ENCODE assay signal across 21 cellular contexts in genomic region chr4:52926575-52926974, GRCh38.
DNase-seq lines count a peak whose midpoint lies in the region; TF ChIP-seq lines count a peak whose summit lies in the region.
"Had no signal": no experiment of that assay in that cellular context is flagged by ENCODE, and none has a peak within 500 bp of the region (broad histone marks: within the 10 kb centered on the region; RNA-seq: fewer than 3 reads in every experiment).

No MANE protein-coding gene starts in this region.

- no peaks in the 10 kb centered on the region for H3K9me3 Mint-ChIP-seq in T-helper 2 cell treated with Interferon-gamma antibody and Interleukin-4, amounts not matched to agents 5 μg/mL and 100 μg/mL, for 36 hours

- no peak for TF ChIP-seq CTCF in vagina (IDR thresholded peaks at IDR 0.05)

- H3K27ac Mint-ChIP-seq in T-helper 2 cell treated with Interferon-gamma antibody and Interleukin-4, amounts not matched to agents 5 μg/mL and 100 μg/mL, for 36 hours, result no peak overlapping the region
- H3K27ac Mint-ChIP-seq: B cell; CD4-positive, alpha-beta memory T cell had no signal

- H3K27me3 Mint-ChIP-seq in T-helper 2 cell treated with Interferon-gamma antibody and Interleukin-4, amounts not matched to agents 5 μg/mL and 100 μg/mL, for 36 hours (ENCODE audit: low read depth), result no peaks in the 10 kb centered on the region
- H3K27me3 Mint-ChIP-seq: B cell; CD4-positive, alpha-beta memory T cell had no signal

- no peak overlapping the region for H3K4me3 ChIP-seq in HUES6 (ENCODE audit: low read depth, low read length)
- no peak overlapping the region for H3K4me3 ChIP-seq in vagina

- no peaks in the 10 kb centered on the region for H3K4me1 Mint-ChIP-seq in T-helper 2 cell treated with Interferon-gamma antibody and Interleukin-4, amounts not matched to agents 5 μg/mL and 100 μg/mL, for 36 hours (ENCODE audit: low read depth)
- H3K4me1 Mint-ChIP-seq: B cell; CD4-positive, alpha-beta memory T cell had no signal

- H3K4me1 ChIP-seq in HUES6 (ENCODE audit: control insufficient read depth, insufficient read depth, low read length), result peaks cover 17% of the 10 kb centered on the region
- no peaks in the 10 kb centered on the region for H3K4me1 ChIP-seq in vagina

- DNase-seq in ELF-1 (ENCODE audit: low read depth, low spot score) (peak; percentile 66), ecto neural progenitor cell (ENCODE audit: low spot score) (peak; percentile 68), iPS-NIHi7 (ENCODE audit: extremely low spot score) (peak; percentile 36), vagina (ENCODE audit: extremely low spot score in 2 of 2) (no peak), NCI-H1436 treated with DMSO at 0.1 percent for 48 hours (lab: John Stamatoyannopoulos, UW) (no peak)
- DNase-seq in T-helper 2 cell treated with Interferon-gamma antibody and Interleukin-4, amounts not matched to agents 5 μg/mL and 100 μg/mL, for 36 hours (ENCODE audit: low spot score), result no peak
- DNase-seq in effector CD8-positive, alpha-beta T cell (lab: John Stamatoyannopoulos, UW), result no peak
- DNase-seq: Calu3; CD4-positive, alpha-beta memory T cell; DMS53; EL; NCI-H187; NCI-H2107; NCI-H510A; PC-3; RPMI8226; SHP77 treated with DMSO at 0.1 percent for 48 hours; SK-N-SH had no signal

- no peak overlapping the region for H3K4me3 Mint-ChIP-seq in T-helper 2 cell treated with Interferon-gamma antibody and Interleukin-4, amounts not matched to agents 5 μg/mL and 100 μg/mL, for 36 hours
- H3K4me3 Mint-ChIP-seq: B cell; CD4-positive, alpha-beta memory T cell had no signal

- no peak overlapping the region for H3K9ac ChIP-seq in HUES6 (ENCODE audit: low read length)
- H3K9ac ChIP-seq: SK-N-SH had no signal

- intact Hi-C loops in vagina (cut with DNase I), result no loop called here

- no peaks in the 10 kb centered on the region for H3K9me3 ChIP-seq in HUES6 (ENCODE audit: control insufficient read depth, insufficient read depth, low read depth, low read length)
- no peaks in the 10 kb centered on the region for H3K9me3 ChIP-seq in vagina
- H3K9me3 ChIP-seq: SK-N-SH had no signal

- no peaks in the 10 kb centered on the region for H3K36me3 Mint-ChIP-seq in T-helper 2 cell treated with Interferon-gamma antibody and Interleukin-4, amounts not matched to agents 5 μg/mL and 100 μg/mL, for 36 hours (ENCODE audit: low read depth)

- H3K27me3 ChIP-seq in HUES6 (ENCODE audit: control insufficient read depth, insufficient read depth, low read length), result no peaks in the 10 kb centered on the region
- H3K27me3 ChIP-seq in vagina, result no peaks in the 10 kb centered on the region

- H3K27ac ChIP-seq in HUES6 (ENCODE audit: low read depth, low read length) (peak overlapping the region; percentile 2; the same call in 1 of the 2 replicates), vagina (no peak overlapping the region)
- H3K27ac ChIP-seq: HL-60 had no signal

- H3K36me3 ChIP-seq in HUES6 (ENCODE audit: control insufficient read depth, insufficient read depth, low read length) (no peaks in the 10 kb centered on the region), vagina (no peaks in the 10 kb centered on the region)

- no peak for TF ChIP-seq POLR2A in vagina (IDR thresholded peaks at IDR 0.05)

Comparison
In these comparisons a context has a peak if more than half of its experiments do, and no peak if none do; other contexts are left out.
1. DNase-seq: peak in ELF-1 (single experiment), ecto neural progenitor cell (single experiment) and iPS-NIHi7 (single experiment); none in vagina (0 of 2), T-helper 2 cell treated with Interferon-gamma antibody and Interleukin-4, amounts not matched to agents 5 μg/mL and 100 μg/mL, for 36 hours (single experiment), effector CD8-positive, alpha-beta T cell (single experiment) and NCI-H1436 treated with DMSO at 0.1 percent for 48 hours (single experiment).